Comparison of ENCODE assay signal across 12 cellular contexts in the genomic region with DNA sequence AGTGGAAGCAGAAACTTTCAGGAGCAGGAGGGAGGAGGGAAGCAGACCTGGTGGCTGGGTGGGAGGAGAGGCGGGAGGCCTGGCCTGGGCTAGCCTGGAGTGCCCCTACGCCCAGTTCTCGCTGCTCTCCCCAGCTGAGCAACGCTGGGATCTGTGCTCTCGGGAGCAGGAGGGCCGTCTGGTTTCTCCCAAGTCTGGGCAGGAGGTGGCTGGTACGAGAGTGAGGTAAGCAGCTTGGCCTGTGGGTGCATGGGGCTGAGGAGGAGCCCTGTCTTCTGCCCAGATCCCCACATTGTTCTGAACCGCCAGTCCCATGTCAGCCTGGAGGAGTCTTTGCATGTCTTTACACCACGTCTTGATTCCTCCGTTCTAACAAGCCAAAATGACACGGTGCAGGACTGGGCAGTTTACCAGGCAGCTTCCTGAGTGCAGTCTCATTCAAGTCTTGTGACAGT. TPM values are rescaled to one million over a fixed set of nuclear protein-coding genes. Genes with fewer than 3 reads are reported as not detected.
A peak's percentile ranks its signal among the peaks of the same experiment; 100 is the strongest.
DNase-seq lines count a peak whose midpoint lies in the region; ATAC-seq and TF ChIP-seq lines count a peak whose summit lies in the region.
"Had no signal": no experiment of that assay in that cellular context is flagged by ENCODE, and none has a peak within 500 bp of the region (broad histone marks: within the 10 kb centered on the region; RNA-seq: fewer than 3 reads in every experiment).

No MANE protein-coding gene starts in this region.

- no peaks in the 10 kb centered on the region for H4K20me1 ChIP-seq in BLaER1

- peaks cover 7% of the 10 kb centered on the region for H3K27me3 Mint-ChIP-seq in activated CD4-positive, alpha-beta T cell treated with anti-CD3 and anti-CD28 coated beads, Interleukin-2, amount 10 ng/mL, durations not matched to agents 24 days and 14 days

- TF ChIP-seq CTCF in prostate gland (IDR thresholded peaks at IDR 0.05): no peak

- no peak overlapping the region for H3K4me3 Mint-ChIP-seq in activated CD4-positive, alpha-beta T cell treated with anti-CD3 and anti-CD28 coated beads, Interleukin-2, amount 10 ng/mL, durations not matched to agents 24 days and 14 days
- H3K4me3 Mint-ChIP-seq: IgD-negative memory B cell; natural killer cell treated with Interleukin-12 subunit alpha and Interleukin-12 subunit beta and Interleukin-15 and Interleukin-18, amount 100 ng/mL, for 72 hours had no signal

- WGBS in prostate gland: 34% methylated on average over 11 of the region's 11 CpGs

- H3K27me3 ChIP-seq in BLaER1: no peaks in the 10 kb centered on the region
- H3K27me3 ChIP-seq in adipocyte (replicated peaks; ENCODE audit: control insufficient read depth, insufficient read depth, low read length): peaks cover 7% of the 10 kb centered on the region
- no peaks in the 10 kb centered on the region for H3K27me3 ChIP-seq in prostate gland (replicated peaks; ENCODE audit: insufficient read depth)

- H3K36me3 Mint-ChIP-seq in activated CD4-positive, alpha-beta T cell treated with anti-CD3 and anti-CD28 coated beads, Interleukin-2, amount 10 ng/mL, durations not matched to agents 24 days and 14 days (ENCODE audit: low read depth): no peaks in the 10 kb centered on the region
- H3K36me3 Mint-ChIP-seq: natural killer cell treated with Interleukin-12 subunit alpha and Interleukin-12 subunit beta and Interleukin-15 and Interleukin-18, amount 100 ng/mL, for 72 hours had no signal

- H3K9ac ChIP-seq in BLaER1 (no peak overlapping the region; the same call in 1 of the 2 replicates), adipocyte (ENCODE audit: low read length) (no peak overlapping the region)

- H3K4me3 ChIP-seq in BLaER1 (no peak overlapping the region), adipocyte (ENCODE audit: low read length) (no peak overlapping the region), prostate gland (no peak overlapping the region)

- DNase-seq in adipocyte (ENCODE audit: low read depth): peak; percentile 16
- no peak for DNase-seq in Right ventricle myocardium superior
- DNase-seq in prostate gland (ENCODE audit: low spot score): peak; percentile 9
- DNase-seq in GM19238 (ENCODE audit: insufficient read length, low spot score): no peak
- DNase-seq in NCI-H2029 treated with DMSO at 0.1 percent for 48 hours (lab: John Stamatoyannopoulos, UW): no peak
- DNase-seq in NCI-H510A (lab: John Stamatoyannopoulos, UW): no peak
- DNase-seq in activated CD4-positive, alpha-beta T cell treated with anti-CD3 and anti-CD28 coated beads, Interleukin-2, amount 10 ng/mL, durations not matched to agents 24 days and 14 days: no peak
- DNase-seq: NCI-H446 treated with DMSO at 0.1 percent for 48 hours, SW 1271 had no signal

- H3K36me3 ChIP-seq in BLaER1: no peaks in the 10 kb centered on the region
- no peaks in the 10 kb centered on the region for H3K36me3 ChIP-seq in adipocyte (ENCODE audit: control insufficient read depth, insufficient read depth, low read length, severe bottlenecking)
- H3K36me3 ChIP-seq in prostate gland: no peaks in the 10 kb centered on the region

- H3K4me1 ChIP-seq in BLaER1: peaks cover 92% of the 10 kb centered on the region
- peaks cover 20% of the 10 kb centered on the region for H3K4me1 ChIP-seq in adipocyte (ENCODE audit: control insufficient read depth, insufficient read depth, low read length)
- peaks cover 4% of the 10 kb centered on the region for H3K4me1 ChIP-seq in prostate gland (replicated peaks)

- intact Hi-C loops in Right ventricle myocardium superior (cut with DNase I) (loop anchor here (5.0 kb wide), 1 partner anchor 356 kb away; no protein-coding TSS in a partner anchor), prostate gland (cut with DNase I) (no loop called here)
- intact Hi-C loops in activated CD4-positive, alpha-beta T cell treated with anti-CD3 and anti-CD28 coated beads, Interleukin-2, amount 10 ng/mL, durations not matched to agents 24 days and 14 days (cut with micrococcal nuclease): no loop called here

- peak; percentile 9 for ATAC-seq in Right ventricle myocardium superior (ENCODE audit: poor library complexity)
- ATAC-seq: natural killer cell treated with Interleukin-12 subunit alpha and Interleukin-12 subunit beta and Interleukin-15 and Interleukin-18, amount 100 ng/mL, for 72 hours had no signal

- H3K4me1 Mint-ChIP-seq in activated CD4-positive, alpha-beta T cell treated with anti-CD3 and anti-CD28 coated beads, Interleukin-2, amount 10 ng/mL, durations not matched to agents 24 days and 14 days: peaks cover 5% of the 10 kb centered on the region

- H3K9me3 ChIP-seq in BLaER1: no peaks in the 10 kb centered on the region
- peaks cover 5% of the 10 kb centered on the region for H3K9me3 ChIP-seq in adipocyte (ENCODE audit: control insufficient read depth, low read length)
- H3K9me3 ChIP-seq in prostate gland: no peaks in the 10 kb centered on the region

- peak overlapping the region; percentile 26 for H3K27ac ChIP-seq in BLaER1
- no peak overlapping the region for H3K27ac ChIP-seq in prostate gland

- H3K4me2 ChIP-seq in BLaER1: peak overlapping the region; percentile 83

- no peaks in the 10 kb centered on the region for H3K9me3 Mint-ChIP-seq in activated CD4-positive, alpha-beta T cell treated with anti-CD3 and anti-CD28 coated beads, Interleukin-2, amount 10 ng/mL, durations not matched to agents 24 days and 14 days
- H3K9me3 Mint-ChIP-seq: IgD-negative memory B cell; natural killer cell treated with Interleukin-12 subunit alpha and Interleukin-12 subunit beta and Interleukin-15 and Interleukin-18, amount 100 ng/mL, for 72 hours had no signal

- no peak for TF ChIP-seq POLR2A in prostate gland (IDR thresholded peaks at IDR 0.05)

- no peak overlapping the region for H3K27ac Mint-ChIP-seq in activated CD4-positive, alpha-beta T cell treated with anti-CD3 and anti-CD28 coated beads, Interleukin-2, amount 10 ng/mL, durations not matched to agents 24 days and 14 days
- H3K27ac Mint-ChIP-seq: natural killer cell treated with Interleukin-12 subunit alpha and Interleukin-12 subunit beta and Interleukin-15 and Interleukin-18, amount 100 ng/mL, for 72 hours had no signal

RNA-seq across cellular contexts. Expression of a gene that starts 15.0 kb away (rescaled TPM):
- 44.7 TPM for total RNA-seq in Right ventricle myocardium superior
- total RNA-seq in prostate gland: 10 to 100 TPM; 51.6 to 83.2 TPM
- not detected in 2 replicates for total RNA-seq in activated CD4-positive, alpha-beta T cell treated with anti-CD3 and anti-CD28 coated beads, Interleukin-2, amount 10 ng/mL, durations not matched to agents 24 days and 14 days

Comparison
In these comparisons a context has a peak if more than half of its experiments do, and no peak if none do; other contexts are left out.
1. DNase-seq: peak in adipocyte (single experiment) and prostate gland (single experiment); none in Right ventricle myocardium superior (single experiment), GM19238 (single experiment), NCI-H2029 treated with DMSO at 0.1 percent for 48 hours (single experiment), NCI-H510A (single experiment) and activated CD4-positive, alpha-beta T cell treated with anti-CD3 and anti-CD28 coated beads, Interleukin-2, amount 10 ng/mL, durations not matched to agents 24 days and 14 days (single experiment).
2. RNA of a gene that starts 15.0 kb away (total RNA-seq): 51.6 to 83.2 TPM in prostate gland and 44.7 TPM in Right ventricle myocardium superior (single experiment); not detected in activated CD4-positive, alpha-beta T cell treated with anti-CD3 and anti-CD28 coated beads, Interleukin-2, amount 10 ng/mL, durations not matched to agents 24 days and 14 days; every median in the first group is over 10 times any median in the second.